Comparison of ENCODE assay signal across 8 cellular contexts in genomic region chr1:16145988-16146887, GRCh38. TPM values are rescaled to one million over a fixed set of nuclear protein-coding genes. Genes with fewer than 3 reads are reported as not detected.
A peak's percentile ranks its signal among the peaks of the same experiment; 100 is the strongest.
DNase-seq lines count a peak whose midpoint lies in the region; ATAC-seq and TF ChIP-seq lines count a peak whose summit lies in the region.

No MANE protein-coding gene starts in this region.

- no peaks in the 10 kb centered on the region for H3K9me3 Mint-ChIP-seq in immature natural killer cell

- peaks cover 0 to 3% (median 2%) of the 10 kb centered on the region in 3 donors for H3K27me3 Mint-ChIP-seq in immature natural killer cell (ENCODE audit: low read depth in 3 of 3)

- ATAC-seq in GM21825 (IDR thresholded peaks at IDR 0.05; ENCODE audit: unreplicated experiment) = no peak

- no peak for TF ChIP-seq CTCF in ascending aorta (IDR thresholded peaks at IDR 0.05)

- H3K36me3 Mint-ChIP-seq in immature natural killer cell = no peaks in the 10 kb centered on the region

- H3K4me1 Mint-ChIP-seq in immature natural killer cell = peaks cover 17 to 19% of the 10 kb centered on the region in 2 donors

- intact Hi-C loops in ascending aorta (cut with DNase I) = loop anchor here (2.0 to 5.0 kb wide), 5 partner anchors 36 to 349 kb away; partner anchors contain the start of genes HSPB7 and SZRD1

- no peaks in the 10 kb centered on the region for H3K27me3 ChIP-seq in ascending aorta

- no peak overlapping the region for H3K27ac Mint-ChIP-seq in immature natural killer cell

- no peak overlapping the region for H3K4me3 Mint-ChIP-seq in immature natural killer cell

- peaks cover 16 to 53% of the 10 kb centered on the region in 2 donors for H3K4me1 ChIP-seq in ascending aorta

- peak overlapping the region; percentile 84 to 94 for H3K27ac ChIP-seq in ascending aorta

- in situ Hi-C loops in G401 (cut with HindIII; ENCODE audit: low sequenced_read_pairs) = no loop called here

- H3K4me3 ChIP-seq in ascending aorta = peak overlapping the region; percentile 46 to 59

- DNase-seq in HS-27A (ENCODE audit: low read depth) (peak; percentile 92), ascending aorta (ENCODE audit: low spot score in 2 of 2) (peak in 1 of 2 donors; percentile 89), iPS DF 19.7 (ENCODE audit: low read depth, low spot score) (peak; percentile 67), smooth muscle cell of the brain vasculature (ENCODE audit: low read depth, low spot score) (peak; percentile 66), immature natural killer cell (no peak), G401 (ENCODE audit: low spot score) (no peak)
- no peak for DNase-seq in activated T-cell treated with anti-CD3 and anti-CD28 coated beads, Interleukin-2, amount 50 U/mL, for 1 hour

- H3K9me3 ChIP-seq in ascending aorta = no peaks in the 10 kb centered on the region

- peaks cover 9 to 37% of the 10 kb centered on the region in 2 donors for H3K36me3 ChIP-seq in ascending aorta

RNA-seq across cellular contexts. Expression of gene EPHA2, which starts 9.6 kb away (rescaled TPM):
- total RNA-seq in ascending aorta = 42.7 TPM
- not detected for polyA plus RNA-seq in immature natural killer cell
- 33.5 and 45.6 TPM in 2 replicates for total RNA-seq in G401 (2014; rRNA removed; shearing (Covaris generic))

Comparison
In these comparisons a context has a peak if more than half of its experiments do, and no peak if none do; other contexts are left out.
1. DNase-seq: peak in HS-27A (single experiment), iPS DF 19.7 (single experiment) and smooth muscle cell of the brain vasculature (single experiment); none in activated T-cell treated with anti-CD3 and anti-CD28 coated beads, Interleukin-2, amount 50 U/mL, for 1 hour (single experiment), immature natural killer cell (0 of 3) and G401 (single experiment).